1 cellular context compared by ENCODE assay signal in the genomic region with DNA sequence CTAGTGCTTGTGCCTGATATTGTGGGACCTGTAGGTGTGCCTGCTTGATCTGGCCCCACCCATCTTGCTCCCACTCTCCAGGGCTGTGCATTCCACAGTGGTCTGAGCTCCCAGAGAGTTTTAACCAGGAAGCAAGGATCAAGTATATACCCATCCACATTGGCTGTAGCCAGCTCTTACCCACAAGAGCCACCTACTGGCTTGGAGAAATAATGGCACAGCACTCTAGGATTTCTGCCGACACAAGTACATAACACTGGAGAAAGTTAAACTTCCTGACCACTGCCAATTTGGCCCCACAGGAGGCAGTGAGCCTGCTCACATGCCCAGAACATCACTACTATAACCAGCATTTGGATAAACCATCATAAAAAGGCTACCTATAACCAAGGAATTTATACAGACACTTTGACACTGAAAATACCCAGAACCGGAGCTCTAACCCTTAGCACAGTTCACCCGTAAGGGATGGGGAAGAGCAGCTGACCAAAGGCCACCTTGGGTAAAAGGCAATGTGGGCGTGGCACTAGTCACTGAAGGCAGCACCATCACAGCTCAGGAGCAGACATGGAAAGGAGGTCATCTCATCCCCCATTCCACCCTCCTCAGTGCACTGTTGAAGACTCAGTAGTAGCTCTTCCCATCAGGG.
TF ChIP-seq lines count a peak whose summit lies in the region.

No MANE protein-coding gene starts in this region.

TF ChIP-seq in WTC11, 78 proteins besides CTCF, POLR2A, EP300 and RAD21 (continued from another document):
- TF ChIP-seq, protein P1, sequence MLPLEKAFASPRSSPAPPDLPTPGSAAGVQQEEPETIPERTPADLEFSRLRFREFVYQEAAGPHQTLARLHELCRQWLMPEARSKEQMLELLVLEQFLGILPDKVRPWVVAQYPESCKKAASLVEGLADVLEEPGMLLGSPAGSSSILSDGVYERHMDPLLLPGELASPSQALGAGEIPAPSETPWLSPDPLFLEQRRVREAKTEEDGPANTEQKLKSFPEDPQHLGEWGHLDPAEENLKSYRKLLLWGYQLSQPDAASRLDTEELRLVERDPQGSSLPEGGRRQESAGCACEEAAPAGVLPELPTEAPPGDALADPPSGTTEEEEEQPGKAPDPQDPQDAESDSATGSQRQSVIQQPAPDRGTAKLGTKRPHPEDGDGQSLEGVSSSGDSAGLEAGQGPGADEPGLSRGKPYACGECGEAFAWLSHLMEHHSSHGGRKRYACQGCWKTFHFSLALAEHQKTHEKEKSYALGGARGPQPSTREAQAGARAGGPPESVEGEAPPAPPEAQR (CRISPR knock-in tag; IDR thresholded peaks at IDR 0.05): no peak
- TF ChIP-seq ZNF396 (CRISPR knock-in tag; IDR thresholded peaks at IDR 0.05; ENCODE audit: borderline replicate concordance) (no peak), E2F5 (CRISPR knock-in tag; IDR thresholded peaks at IDR 0.05) (no peak)
